In the genomic region with DNA sequence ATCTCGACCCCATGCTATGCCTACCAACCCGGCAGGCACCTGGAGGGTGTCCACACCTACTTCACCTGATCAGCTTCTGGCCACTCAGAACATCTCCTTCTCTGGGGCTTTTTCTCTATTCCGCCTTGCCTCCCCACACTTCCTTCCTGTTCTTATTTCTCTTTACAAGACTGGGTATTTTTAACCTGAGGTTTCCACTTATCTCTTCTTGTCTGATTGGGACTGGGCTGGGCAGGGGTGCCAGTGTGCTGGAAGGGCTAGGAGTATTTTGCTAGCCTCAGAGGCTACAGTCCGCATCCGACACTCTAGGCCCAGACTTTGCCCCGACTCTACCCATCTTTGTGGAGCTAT, we compare ENCODE assay signal across 8 cellular contexts. TPM values are rescaled to one million over a fixed set of nuclear protein-coding genes. Genes with fewer than 3 reads are reported as not detected.
DNase-seq lines count a peak whose midpoint lies in the region; ATAC-seq lines count a peak whose summit lies in the region.

No MANE protein-coding gene starts in this region.

- peaks cover 4% of the 10 kb centered on the region for H3K27me3 Mint-ChIP-seq in IgD-negative memory B cell
- no peaks in the 10 kb centered on the region for H3K27me3 Mint-ChIP-seq in activated T-helper 17 cell treated with anti-CD3 and anti-CD28 coated beads, Interleukin-2, amount 50 U/mL, for 72 hours
- no peaks in the 10 kb centered on the region for H3K27me3 Mint-ChIP-seq in stimulated activated naive CD8-positive, alpha-beta T cell treated with anti-CD3 and anti-CD28 coated beads, Interleukin-15, Interleukin-2, amounts not matched to agents 100 ng/mL and 50 ng/mL, for 24 hours

- peak overlapping the region; percentile 59 to 96 (median 80) for H3K4me3 Mint-ChIP-seq in IgD-negative memory B cell
- peak overlapping the region; percentile 81 for H3K4me3 Mint-ChIP-seq in activated T-helper 17 cell treated with anti-CD3 and anti-CD28 coated beads, Interleukin-2, amount 50 U/mL, for 72 hours
- peak overlapping the region; percentile 56 for H3K4me3 Mint-ChIP-seq in stimulated activated naive CD8-positive, alpha-beta T cell treated with anti-CD3 and anti-CD28 coated beads, Interleukin-15, Interleukin-2, amounts not matched to agents 100 ng/mL and 50 ng/mL, for 24 hours

- peak; percentile 57 for ATAC-seq in activated T-helper 17 cell treated with anti-CD3 and anti-CD28 coated beads, Interleukin-2, amount 50 U/mL, for 72 hours (replicated peaks)
- ATAC-seq in HG03565 (IDR thresholded peaks at IDR 0.05; ENCODE audit: unreplicated experiment) (no peak), HG02610 (IDR thresholded peaks at IDR 0.05; ENCODE audit: unreplicated experiment) (no peak), HG03097 (IDR thresholded peaks at IDR 0.05; ENCODE audit: low FRiP score, unreplicated experiment) (no peak)

- peaks cover 0 to 5% (median 0%) of the 10 kb centered on the region in 3 donors for H3K9me3 Mint-ChIP-seq in IgD-negative memory B cell
- no peaks in the 10 kb centered on the region for H3K9me3 Mint-ChIP-seq in activated T-helper 17 cell treated with anti-CD3 and anti-CD28 coated beads, Interleukin-2, amount 50 U/mL, for 72 hours
- H3K9me3 Mint-ChIP-seq in stimulated activated naive CD8-positive, alpha-beta T cell treated with anti-CD3 and anti-CD28 coated beads, Interleukin-15, Interleukin-2, amounts not matched to agents 100 ng/mL and 50 ng/mL, for 24 hours = no peaks in the 10 kb centered on the region

- peaks cover 37 to 51% (median 51%) of the 10 kb centered on the region in 3 donors for H3K4me1 Mint-ChIP-seq in IgD-negative memory B cell
- H3K4me1 Mint-ChIP-seq in activated T-helper 17 cell treated with anti-CD3 and anti-CD28 coated beads, Interleukin-2, amount 50 U/mL, for 72 hours = peaks cover 40% of the 10 kb centered on the region
- peaks cover 47% of the 10 kb centered on the region for H3K4me1 Mint-ChIP-seq in stimulated activated naive CD8-positive, alpha-beta T cell treated with anti-CD3 and anti-CD28 coated beads, Interleukin-15, Interleukin-2, amounts not matched to agents 100 ng/mL and 50 ng/mL, for 24 hours (ENCODE audit: low read depth)

- H3K36me3 Mint-ChIP-seq in IgD-negative memory B cell = no peaks in the 10 kb centered on the region
- no peaks in the 10 kb centered on the region for H3K36me3 Mint-ChIP-seq in activated T-helper 17 cell treated with anti-CD3 and anti-CD28 coated beads, Interleukin-2, amount 50 U/mL, for 72 hours (ENCODE audit: low read depth)
- H3K36me3 Mint-ChIP-seq in stimulated activated naive CD8-positive, alpha-beta T cell treated with anti-CD3 and anti-CD28 coated beads, Interleukin-15, Interleukin-2, amounts not matched to agents 100 ng/mL and 50 ng/mL, for 24 hours (ENCODE audit: low read depth) = no peaks in the 10 kb centered on the region

- DNase-seq in activated CD4-positive, alpha-beta T cell treated with anti-CD3 and anti-CD28 coated beads for 48 hours = peak; percentile 6
- DNase-seq in activated CD4-positive, alpha-beta T cell treated with anti-CD3 and anti-CD28 coated beads for 1 hour = no peak

- H3K27ac Mint-ChIP-seq in IgD-negative memory B cell = peak overlapping the region; percentile 74 to 99 (median 99)
- H3K27ac Mint-ChIP-seq in activated T-helper 17 cell treated with anti-CD3 and anti-CD28 coated beads, Interleukin-2, amount 50 U/mL, for 72 hours = peak overlapping the region; percentile 92
- H3K27ac Mint-ChIP-seq in stimulated activated naive CD8-positive, alpha-beta T cell treated with anti-CD3 and anti-CD28 coated beads, Interleukin-15, Interleukin-2, amounts not matched to agents 100 ng/mL and 50 ng/mL, for 24 hours = peak overlapping the region; percentile 95

RNA-seq across cellular contexts. Expression of gene ZNF652, which starts 26.2 kb away (rescaled TPM):
- polyA plus RNA-seq in IgD-negative memory B cell = 29.3 TPM
- total RNA-seq in activated T-helper 17 cell treated with anti-CD3 and anti-CD28 coated beads, Interleukin-2, amount 50 U/mL, for 72 hours = 10 to 100 TPM; 10.7 to 13.1 TPM

RNA-seq across cellular contexts. Expression of gene PHB1, which starts 26.4 kb away (rescaled TPM):
- polyA plus RNA-seq in IgD-negative memory B cell = 132 TPM
- total RNA-seq in activated T-helper 17 cell treated with anti-CD3 and anti-CD28 coated beads, Interleukin-2, amount 50 U/mL, for 72 hours = 100 to 1,000 TPM; 122 to 332 TPM
